ENCODE assay signal across 4 cellular contexts in the genomic region with DNA sequence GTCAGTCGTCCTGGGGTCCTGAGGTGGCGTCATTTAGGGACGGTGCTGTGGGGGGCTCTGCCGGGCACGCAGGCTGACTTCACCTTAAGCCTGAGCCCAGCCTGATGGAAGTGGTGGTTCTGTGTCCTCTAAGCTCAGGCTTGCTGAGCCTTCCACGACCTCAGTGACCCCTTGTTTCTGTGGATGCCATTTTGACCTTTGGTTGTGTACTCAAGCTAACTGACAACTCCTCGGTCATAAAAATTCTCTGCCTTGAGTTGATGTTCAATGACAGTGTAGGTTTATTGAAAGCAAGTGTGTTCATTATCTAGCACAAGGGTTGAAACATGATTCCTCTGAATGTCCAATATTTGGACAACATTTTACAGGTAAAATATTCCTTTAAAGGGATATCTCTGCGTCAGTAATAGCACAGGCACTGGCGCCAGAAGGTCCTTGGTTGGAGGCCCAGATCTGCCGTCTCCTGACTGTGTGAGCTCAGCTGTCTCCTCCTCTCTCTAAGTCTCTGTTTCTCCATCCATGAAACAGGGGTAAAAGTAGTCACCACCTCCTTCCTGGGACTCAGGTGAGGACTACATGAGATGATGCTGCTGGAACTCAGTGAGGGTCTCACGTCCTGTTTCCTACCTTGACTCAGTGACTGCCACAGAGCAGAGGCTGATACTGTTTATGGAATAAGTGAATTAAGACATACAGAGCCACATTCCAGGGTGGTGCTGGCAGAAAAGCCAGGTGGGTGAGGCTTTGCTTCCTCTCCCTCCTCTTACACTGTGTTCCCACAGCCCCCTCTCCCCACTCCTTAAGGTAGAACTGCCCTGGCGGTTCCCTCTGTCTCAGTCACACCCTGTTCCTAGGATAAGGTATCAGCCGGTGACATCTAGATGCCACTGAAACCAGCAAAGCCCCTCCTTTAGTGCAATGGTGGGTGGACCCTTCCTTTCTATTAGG.
A peak's percentile ranks its signal among the peaks of the same experiment; 100 is the strongest.
TF ChIP-seq lines count a peak whose summit lies in the region.

No MANE protein-coding gene starts in this region.

TF ChIP-seq in GM12891, 5 proteins besides CTCF, POLR2A, EP300 and RAD21:
- TF ChIP-seq TAF1 (IDR thresholded peaks at IDR 0.05; ENCODE audit: low read depth, low read length) (no peak), POLR2AphosphoS5 (IDR thresholded peaks at IDR 0.05; ENCODE audit: low read depth, low read length) (no peak), SPI1 (IDR thresholded peaks at IDR 0.05; ENCODE audit: low read depth, low read length) (no peak), POU2F2 (IDR thresholded peaks at IDR 0.05; ENCODE audit: low read depth, low read length) (no peak), PAX5 (IDR thresholded peaks at IDR 0.05; ENCODE audit: insufficient read depth, low read length, severe bottlenecking) (no peak)
TF ChIP-seq in GM12891: peak in this region for 0.

TF ChIP-seq in liver, 16 proteins besides CTCF, POLR2A, EP300 and RAD21 (continues in another document):
- TF ChIP-seq SP1 (IDR thresholded peaks at IDR 0.05) (peak; percentile 79), YY1 (IDR thresholded peaks at IDR 0.05) (no peak), FOXA2 (IDR thresholded peaks at IDR 0.05) (peak; percentile 52), RXRA (IDR thresholded peaks at IDR 0.05) (peak; percentile 58 to 87), NR2F2 (IDR thresholded peaks at IDR 0.05) (peak; percentile 87), EGR1 (IDR thresholded peaks at IDR 0.05; ENCODE audit: low read depth in 2 of 2) (no peak), GABPA (IDR thresholded peaks at IDR 0.05 in 1 of 2, conservative IDR thresholded peaks at IDR 0.05 in 1 of 2) (no peak), FOXA1 (IDR thresholded peaks at IDR 0.05) (no peak), TAF1 (conservative IDR thresholded peaks at IDR 0.05) (no peak), JUND (IDR thresholded peaks at IDR 0.05) (no peak), HNF4A (conservative IDR thresholded peaks at IDR 0.05) (peak; percentile 37 to 80), HNF4G (IDR thresholded peaks at IDR 0.05) (peak; percentile 21)
- TF ChIP-seq, protein P1, sequence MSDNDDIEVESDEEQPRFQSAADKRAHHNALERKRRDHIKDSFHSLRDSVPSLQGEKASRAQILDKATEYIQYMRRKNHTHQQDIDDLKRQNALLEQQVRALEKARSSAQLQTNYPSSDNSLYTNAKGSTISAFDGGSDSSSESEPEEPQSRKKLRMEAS (IDR thresholded peaks at IDR 0.05): no peak
- TF ChIP-seq, protein P2, sequence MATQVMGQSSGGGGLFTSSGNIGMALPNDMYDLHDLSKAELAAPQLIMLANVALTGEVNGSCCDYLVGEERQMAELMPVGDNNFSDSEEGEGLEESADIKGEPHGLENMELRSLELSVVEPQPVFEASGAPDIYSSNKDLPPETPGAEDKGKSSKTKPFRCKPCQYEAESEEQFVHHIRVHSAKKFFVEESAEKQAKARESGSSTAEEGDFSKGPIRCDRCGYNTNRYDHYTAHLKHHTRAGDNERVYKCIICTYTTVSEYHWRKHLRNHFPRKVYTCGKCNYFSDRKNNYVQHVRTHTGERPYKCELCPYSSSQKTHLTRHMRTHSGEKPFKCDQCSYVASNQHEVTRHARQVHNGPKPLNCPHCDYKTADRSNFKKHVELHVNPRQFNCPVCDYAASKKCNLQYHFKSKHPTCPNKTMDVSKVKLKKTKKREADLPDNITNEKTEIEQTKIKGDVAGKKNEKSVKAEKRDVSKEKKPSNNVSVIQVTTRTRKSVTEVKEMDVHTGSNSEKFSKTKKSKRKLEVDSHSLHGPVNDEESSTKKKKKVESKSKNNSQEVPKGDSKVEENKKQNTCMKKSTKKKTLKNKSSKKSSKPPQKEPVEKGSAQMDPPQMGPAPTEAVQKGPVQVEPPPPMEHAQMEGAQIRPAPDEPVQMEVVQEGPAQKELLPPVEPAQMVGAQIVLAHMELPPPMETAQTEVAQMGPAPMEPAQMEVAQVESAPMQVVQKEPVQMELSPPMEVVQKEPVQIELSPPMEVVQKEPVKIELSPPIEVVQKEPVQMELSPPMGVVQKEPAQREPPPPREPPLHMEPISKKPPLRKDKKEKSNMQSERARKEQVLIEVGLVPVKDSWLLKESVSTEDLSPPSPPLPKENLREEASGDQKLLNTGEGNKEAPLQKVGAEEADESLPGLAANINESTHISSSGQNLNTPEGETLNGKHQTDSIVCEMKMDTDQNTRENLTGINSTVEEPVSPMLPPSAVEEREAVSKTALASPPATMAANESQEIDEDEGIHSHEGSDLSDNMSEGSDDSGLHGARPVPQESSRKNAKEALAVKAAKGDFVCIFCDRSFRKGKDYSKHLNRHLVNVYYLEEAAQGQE (IDR thresholded peaks at IDR 0.05): no peak
- TF ChIP-seq, protein P3, sequence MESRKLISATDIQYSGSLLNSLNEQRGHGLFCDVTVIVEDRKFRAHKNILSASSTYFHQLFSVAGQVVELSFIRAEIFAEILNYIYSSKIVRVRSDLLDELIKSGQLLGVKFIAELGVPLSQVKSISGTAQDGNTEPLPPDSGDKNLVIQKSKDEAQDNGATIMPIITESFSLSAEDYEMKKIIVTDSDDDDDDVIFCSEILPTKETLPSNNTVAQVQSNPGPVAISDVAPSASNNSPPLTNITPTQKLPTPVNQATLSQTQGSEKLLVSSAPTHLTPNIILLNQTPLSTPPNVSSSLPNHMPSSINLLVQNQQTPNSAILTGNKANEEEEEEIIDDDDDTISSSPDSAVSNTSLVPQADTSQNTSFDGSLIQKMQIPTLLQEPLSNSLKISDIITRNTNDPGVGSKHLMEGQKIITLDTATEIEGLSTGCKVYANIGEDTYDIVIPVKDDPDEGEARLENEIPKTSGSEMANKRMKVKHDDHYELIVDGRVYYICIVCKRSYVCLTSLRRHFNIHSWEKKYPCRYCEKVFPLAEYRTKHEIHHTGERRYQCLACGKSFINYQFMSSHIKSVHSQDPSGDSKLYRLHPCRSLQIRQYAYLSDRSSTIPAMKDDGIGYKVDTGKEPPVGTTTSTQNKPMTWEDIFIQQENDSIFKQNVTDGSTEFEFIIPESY (IDR thresholded peaks at IDR 0.05): no peak

TF ChIP-seq in SK-N-SH, 30 proteins besides CTCF, POLR2A, EP300 and RAD21 (continues in another document):
- TF ChIP-seq CHD2 (IDR thresholded peaks at IDR 0.05; ENCODE audit: low read length, partially characterized antibody) (no peak), TAF1 (IDR thresholded peaks at IDR 0.05; ENCODE audit: borderline replicate concordance, low read depth, low read length) (no peak), SMC3 (IDR thresholded peaks at IDR 0.05; ENCODE audit: low read depth, low read length) (no peak), NFIC (IDR thresholded peaks at IDR 0.05; ENCODE audit: borderline replicate concordance) (no peak), MXI1 (IDR thresholded peaks at IDR 0.05; ENCODE audit: low read depth, low read length) (no peak), EZH2phosphoT487 (IDR thresholded peaks at IDR 0.05; ENCODE audit: borderline replicate concordance, low read depth) (no peak), FOXM1 (IDR thresholded peaks at IDR 0.05; ENCODE audit: low read depth) (no peak)
- TF ChIP-seq, protein P3 (IDR thresholded peaks at IDR 0.05; ENCODE audit: borderline replicate concordance, low read depth): no peak
- TF ChIP-seq, protein P4, sequence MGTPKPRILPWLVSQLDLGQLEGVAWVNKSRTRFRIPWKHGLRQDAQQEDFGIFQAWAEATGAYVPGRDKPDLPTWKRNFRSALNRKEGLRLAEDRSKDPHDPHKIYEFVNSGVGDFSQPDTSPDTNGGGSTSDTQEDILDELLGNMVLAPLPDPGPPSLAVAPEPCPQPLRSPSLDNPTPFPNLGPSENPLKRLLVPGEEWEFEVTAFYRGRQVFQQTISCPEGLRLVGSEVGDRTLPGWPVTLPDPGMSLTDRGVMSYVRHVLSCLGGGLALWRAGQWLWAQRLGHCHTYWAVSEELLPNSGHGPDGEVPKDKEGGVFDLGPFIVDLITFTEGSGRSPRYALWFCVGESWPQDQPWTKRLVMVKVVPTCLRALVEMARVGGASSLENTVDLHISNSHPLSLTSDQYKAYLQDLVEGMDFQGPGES (IDR thresholded peaks at IDR 0.05; ENCODE audit: low read depth, low read length): no peak
- TF ChIP-seq, protein P5, sequence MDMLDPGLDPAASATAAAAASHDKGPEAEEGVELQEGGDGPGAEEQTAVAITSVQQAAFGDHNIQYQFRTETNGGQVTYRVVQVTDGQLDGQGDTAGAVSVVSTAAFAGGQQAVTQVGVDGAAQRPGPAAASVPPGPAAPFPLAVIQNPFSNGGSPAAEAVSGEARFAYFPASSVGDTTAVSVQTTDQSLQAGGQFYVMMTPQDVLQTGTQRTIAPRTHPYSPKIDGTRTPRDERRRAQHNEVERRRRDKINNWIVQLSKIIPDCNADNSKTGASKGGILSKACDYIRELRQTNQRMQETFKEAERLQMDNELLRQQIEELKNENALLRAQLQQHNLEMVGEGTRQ (IDR thresholded peaks at IDR 0.05; ENCODE audit: borderline replicate concordance, low read depth, low read length): no peak
- TF ChIP-seq, protein P6, sequence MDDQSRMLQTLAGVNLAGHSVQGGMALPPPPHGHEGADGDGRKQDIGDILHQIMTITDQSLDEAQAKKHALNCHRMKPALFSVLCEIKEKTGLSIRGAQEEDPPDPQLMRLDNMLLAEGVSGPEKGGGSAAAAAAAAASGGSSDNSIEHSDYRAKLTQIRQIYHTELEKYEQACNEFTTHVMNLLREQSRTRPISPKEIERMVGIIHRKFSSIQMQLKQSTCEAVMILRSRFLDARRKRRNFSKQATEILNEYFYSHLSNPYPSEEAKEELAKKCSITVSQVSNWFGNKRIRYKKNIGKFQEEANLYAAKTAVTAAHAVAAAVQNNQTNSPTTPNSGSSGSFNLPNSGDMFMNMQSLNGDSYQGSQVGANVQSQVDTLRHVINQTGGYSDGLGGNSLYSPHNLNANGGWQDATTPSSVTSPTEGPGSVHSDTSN (IDR thresholded peaks at IDR 0.05): no peak

TF ChIP-seq in GM23338, 12 proteins besides CTCF, POLR2A, EP300 and RAD21 (continues in another document):
- no peak for TF ChIP-seq ZNF331 (CRISPR knock-in tag; IDR thresholded peaks at IDR 0.05; ENCODE audit: low read depth)
- TF ChIP-seq, protein P2 (IDR thresholded peaks at IDR 0.05; ENCODE audit: unreplicated experiment): no peak
- TF ChIP-seq, protein P7, sequence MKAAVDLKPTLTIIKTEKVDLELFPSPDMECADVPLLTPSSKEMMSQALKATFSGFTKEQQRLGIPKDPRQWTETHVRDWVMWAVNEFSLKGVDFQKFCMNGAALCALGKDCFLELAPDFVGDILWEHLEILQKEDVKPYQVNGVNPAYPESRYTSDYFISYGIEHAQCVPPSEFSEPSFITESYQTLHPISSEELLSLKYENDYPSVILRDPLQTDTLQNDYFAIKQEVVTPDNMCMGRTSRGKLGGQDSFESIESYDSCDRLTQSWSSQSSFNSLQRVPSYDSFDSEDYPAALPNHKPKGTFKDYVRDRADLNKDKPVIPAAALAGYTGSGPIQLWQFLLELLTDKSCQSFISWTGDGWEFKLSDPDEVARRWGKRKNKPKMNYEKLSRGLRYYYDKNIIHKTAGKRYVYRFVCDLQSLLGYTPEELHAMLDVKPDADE (IDR thresholded peaks at IDR 0.05): no peak
- no peak for TF ChIP-seq POLR2AphosphoS5 (IDR thresholded peaks at IDR 0.05; ENCODE audit: low read depth)
- TF ChIP-seq EZH2 (IDR thresholded peaks at IDR 0.05; ENCODE audit: low read depth, unreplicated experiment): no peak
- no peak for TF ChIP-seq STAT1 (IDR thresholded peaks at IDR 0.05; ENCODE audit: unreplicated experiment)
- no peak for TF ChIP-seq ZNF114 (CRISPR knock-in tag; IDR thresholded peaks at IDR 0.05)
- TF ChIP-seq JUNB (IDR thresholded peaks at IDR 0.05; ENCODE audit: unreplicated experiment): no peak
- no peak for TF ChIP-seq CREB1 (CRISPR knock-in tag; IDR thresholded peaks at IDR 0.05; ENCODE audit: low read depth)
- no peak for TF ChIP-seq EZH2phosphoT487 (IDR thresholded peaks at IDR 0.05; ENCODE audit: unreplicated experiment)
